In the genomic region with DNA sequence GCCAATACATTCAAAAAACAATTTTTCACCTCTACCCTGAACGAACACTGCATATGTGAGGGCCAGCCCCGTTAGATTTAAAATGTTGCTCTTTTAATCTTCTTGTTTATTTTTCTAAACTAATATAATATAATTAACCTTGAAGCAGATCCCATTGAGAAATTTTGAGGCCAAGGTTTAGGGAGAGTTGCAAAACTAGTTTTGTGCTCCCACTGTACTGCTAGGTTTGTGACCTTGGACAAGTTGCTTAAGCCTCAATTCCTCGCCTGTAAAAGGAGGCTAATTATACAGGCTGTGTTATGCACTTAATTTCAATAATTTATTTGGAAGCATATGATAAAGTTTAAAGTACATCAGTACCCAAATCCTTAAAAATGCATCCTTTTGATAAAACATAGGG, we compare ENCODE assay signal across 18 cellular contexts. TPM values are rescaled to one million over a fixed set of nuclear protein-coding genes. Genes with fewer than 3 reads are reported as not detected.
"Had no signal": no experiment of that assay in that cellular context is flagged by ENCODE, and none has a peak within 500 bp of the region (broad histone marks: within the 10 kb centered on the region; RNA-seq: fewer than 3 reads in every experiment).

No MANE protein-coding gene starts in this region.

- ATAC-seq: heart left ventricle; left cardiac atrium; stimulated activated naive B cell treated with anti-CD40 and anti-IgM and Interleukin-4, amounts not matched to agents 10 μg/mL and 1 μg/mL and 100 μg/mL, for 72 hours had no signal

- H3K4me3 Mint-ChIP-seq: activated B cell treated with CpG ODN at 0.5 μM for 24 hours; endodermal cell; neural progenitor cell; stimulated activated naive B cell treated with anti-CD40 and anti-IgM and Interleukin-4, amounts not matched to agents 10 μg/mL and 1 μg/mL and 100 μg/mL, for 72 hours had no signal

- H3K36me3 Mint-ChIP-seq: neural progenitor cell; stimulated activated naive B cell treated with anti-CD40 and anti-IgM and Interleukin-4, amounts not matched to agents 10 μg/mL and 1 μg/mL and 100 μg/mL, for 72 hours had no signal

- H3K27ac Mint-ChIP-seq: activated B cell treated with CpG ODN at 0.5 μM for 24 hours; endodermal cell; neural progenitor cell; stimulated activated naive B cell treated with anti-CD40 and anti-IgM and Interleukin-4, amounts not matched to agents 10 μg/mL and 1 μg/mL and 100 μg/mL, for 72 hours had no signal

- H3K9me3 Mint-ChIP-seq: activated B cell treated with CpG ODN at 0.5 μM for 24 hours, endodermal cell, neural progenitor cell had no signal

- DNase-seq: activated B cell treated with CpG ODN at 0.5 μM for 24 hours; activated naive CD4-positive, alpha-beta T cell; adrenal gland; endodermal cell; heart left ventricle; left cardiac atrium; midbrain; stimulated activated naive B cell treated with anti-CD40 and anti-IgM and Interleukin-4, amounts not matched to agents 10 μg/mL and 1 μg/mL and 100 μg/mL, for 72 hours; thyroid gland had no signal

- H3K27me3 Mint-ChIP-seq: activated B cell treated with CpG ODN at 0.5 μM for 24 hours had no signal

- H3K4me1 Mint-ChIP-seq: activated B cell treated with CpG ODN at 0.5 μM for 24 hours, neural progenitor cell had no signal

RNA-seq across cellular contexts. Expression of gene IL23R, which starts 3.7 kb away (rescaled TPM):
- total RNA-seq: activated B cell treated with CpG ODN at 0.5 μM for 24 hours, cardiac muscle cell, dermis microvascular lymphatic vessel endothelial cell, endodermal cell, epithelial cell of proximal tubule, frontal cortex, heart left ventricle, left cardiac atrium, lung microvascular endothelial cell, myocyte, thyroid gland had no signal

RNA-seq across cellular contexts. Expression of gene C1orf141, which starts 35.2 kb away (rescaled TPM):
- total RNA-seq: activated B cell treated with CpG ODN at 0.5 μM for 24 hours; activated CD4-positive, alpha-beta T cell treated with anti-CD3 and anti-CD28 coated beads, Interleukin-2, amount 10 ng/mL, durations not matched to agents 7 days and 5 days; adrenal gland; cardiac muscle cell; dermis microvascular lymphatic vessel endothelial cell; endodermal cell; epithelial cell of proximal tubule; heart left ventricle; left cardiac atrium; lung microvascular endothelial cell; myocyte; T-helper 2 cell treated with Interferon-gamma antibody and Interleukin-4, amounts not matched to agents 100 ng/mL and 5 ng/mL, for 36 hours; thyroid gland had no signal
